Comparison of ENCODE assay signal across 8 cellular contexts in the genomic region with DNA sequence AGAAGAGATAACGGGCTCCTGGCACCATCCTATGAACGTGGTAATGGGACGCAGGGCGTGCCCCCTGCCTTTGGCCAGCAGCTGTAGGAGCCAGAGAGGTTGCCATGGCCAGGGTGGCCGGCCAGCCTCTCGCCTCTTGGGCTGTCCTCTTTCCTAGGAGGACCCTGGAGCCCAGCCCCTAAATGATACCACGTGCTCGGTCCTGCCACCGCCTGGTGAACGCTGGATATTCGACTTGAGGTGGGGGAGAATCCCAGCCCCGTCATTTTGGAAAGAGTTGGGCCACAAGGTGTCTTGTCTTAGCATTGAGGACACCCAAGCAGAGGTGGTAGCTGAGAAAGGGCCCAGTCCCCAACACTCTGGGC. TPM values are rescaled to one million over a fixed set of nuclear protein-coding genes. Genes with fewer than 3 reads are reported as not detected.
DNase-seq lines count a peak whose midpoint lies in the region; ATAC-seq, FAIRE-seq and TF ChIP-seq lines count a peak whose summit lies in the region.

No MANE protein-coding gene starts in this region.

- peaks cover 0 to 24% (median 13%) of the 10 kb centered on the region in 3 donors for H3K4me1 ChIP-seq in pancreas

- peak overlapping the region; percentile 31 to 79 (median 64) for H3K4me3 ChIP-seq in pancreas

- H3K4me3 Mint-ChIP-seq in activated naive CD4-positive, alpha-beta T cell treated with anti-CD3 and anti-CD28 coated beads, Interleukin-2, amount 10 ng/mL, durations not matched to agents 7 days and 5 days = peak overlapping the region; percentile 55
- H3K4me3 Mint-ChIP-seq in activated CD4-positive, alpha-beta T cell treated with anti-CD3 and anti-CD28 coated beads, Interleukin-2, amount 10 ng/mL, durations not matched to agents 7 days and 5 days = peak overlapping the region; percentile 41

- H3K27me3 ChIP-seq in pancreas = no peaks in the 10 kb centered on the region

- FAIRE-seq in frontal cortex (lab: Jason Lieb, UNC) (no peak), pancreas (lab: Jason Lieb, UNC) (no peak)

- no peaks in the 10 kb centered on the region for H3K36me3 ChIP-seq in pancreas

- no peak for DNase-seq in activated naive CD4-positive, alpha-beta T cell treated with anti-CD3 and anti-CD28 coated beads, Interleukin-2, amount 10 ng/mL, durations not matched to agents 7 days and 5 days
- DNase-seq in activated naive CD4-positive, alpha-beta T cell treated with Interleukin-2 at 50 U/mL for 16 hours = no peak
- DNase-seq in activated CD4-positive, alpha-beta T cell treated with anti-CD3 and anti-CD28 coated beads, Interleukin-2, amount 10 ng/mL, durations not matched to agents 7 days and 5 days = no peak
- peak; percentile 52 to 55 for DNase-seq in frontal cortex (ENCODE audit: low spot score in 2 of 2)
- peak in 1 of 6 donors; percentile 31 for DNase-seq in pancreas
- DNase-seq in KBM-7 = no peak
- no peak for DNase-seq in DMS53 treated with DMSO at 0.1 percent for 48 hours (lab: John Stamatoyannopoulos, UW; ENCODE audit: unreplicated experiment)

- no peaks in the 10 kb centered on the region for H3K36me3 Mint-ChIP-seq in activated naive CD4-positive, alpha-beta T cell treated with anti-CD3 and anti-CD28 coated beads, Interleukin-2, amount 10 ng/mL, durations not matched to agents 7 days and 5 days
- H3K36me3 Mint-ChIP-seq in activated CD4-positive, alpha-beta T cell treated with anti-CD3 and anti-CD28 coated beads, Interleukin-2, amount 10 ng/mL, durations not matched to agents 7 days and 5 days (ENCODE audit: low read depth) = no peaks in the 10 kb centered on the region

- in situ Hi-C loops in KBM-7 (cut with MboI; ENCODE audit: low pct_unique_long_range_greater_than_20kb, low sequenced_read_pairs) = no loop called here

- H3K27ac Mint-ChIP-seq in activated naive CD4-positive, alpha-beta T cell treated with anti-CD3 and anti-CD28 coated beads, Interleukin-2, amount 10 ng/mL, durations not matched to agents 7 days and 5 days = no peak overlapping the region
- H3K27ac Mint-ChIP-seq in activated CD4-positive, alpha-beta T cell treated with anti-CD3 and anti-CD28 coated beads, Interleukin-2, amount 10 ng/mL, durations not matched to agents 7 days and 5 days = no peak overlapping the region

- H3K27ac ChIP-seq in pancreas = peak overlapping the region in 2 of 4 donors; percentile 69 to 78

- peaks cover 19% of the 10 kb centered on the region for H3K4me1 Mint-ChIP-seq in activated naive CD4-positive, alpha-beta T cell treated with anti-CD3 and anti-CD28 coated beads, Interleukin-2, amount 10 ng/mL, durations not matched to agents 7 days and 5 days
- peaks cover 9% of the 10 kb centered on the region for H3K4me1 Mint-ChIP-seq in activated CD4-positive, alpha-beta T cell treated with anti-CD3 and anti-CD28 coated beads, Interleukin-2, amount 10 ng/mL, durations not matched to agents 7 days and 5 days

- intact Hi-C loops in pancreas (cut with DNase I) = no loop called here

- peaks cover 73% of the 10 kb centered on the region for H3K27me3 Mint-ChIP-seq in activated naive CD4-positive, alpha-beta T cell treated with anti-CD3 and anti-CD28 coated beads, Interleukin-2, amount 10 ng/mL, durations not matched to agents 7 days and 5 days
- peaks cover 69% of the 10 kb centered on the region for H3K27me3 Mint-ChIP-seq in activated CD4-positive, alpha-beta T cell treated with anti-CD3 and anti-CD28 coated beads, Interleukin-2, amount 10 ng/mL, durations not matched to agents 7 days and 5 days

- TF ChIP-seq CTCF in pancreas (IDR thresholded peaks at IDR 0.05) = peak in 1 of 4 donors; percentile 1

- H3K9me3 ChIP-seq in pancreas = no peaks in the 10 kb centered on the region

- WGBS in pancreas, 2 donors = 1 to 2% methylated on average over 12 of the region's 12 CpGs

- ATAC-seq in HG03159 (IDR thresholded peaks at IDR 0.05; ENCODE audit: unreplicated experiment) (peak; percentile 9), pancreas (peak in 3 of 4 donors; percentile 9 to 31 (median 18))

- no peaks in the 10 kb centered on the region for H3K9me3 Mint-ChIP-seq in activated naive CD4-positive, alpha-beta T cell treated with anti-CD3 and anti-CD28 coated beads, Interleukin-2, amount 10 ng/mL, durations not matched to agents 7 days and 5 days
- no peaks in the 10 kb centered on the region for H3K9me3 Mint-ChIP-seq in activated CD4-positive, alpha-beta T cell treated with anti-CD3 and anti-CD28 coated beads, Interleukin-2, amount 10 ng/mL, durations not matched to agents 7 days and 5 days

- CTCF ChIA-PET in activated naive CD4-positive, alpha-beta T cell treated with anti-CD3 and anti-CD28 coated beads, Interleukin-2, amount 10 ng/mL, durations not matched to agents 7 days and 5 days (lab: Charles Lee) = interaction anchor here (0.6 to 1.4 kb wide), 5 partner anchors 9 to 103 kb away, joined by 3 to 4 read pairs (median 3); no protein-coding TSS in a partner anchor
- CTCF ChIA-PET in activated CD4-positive, alpha-beta T cell treated with anti-CD3 and anti-CD28 coated beads, Interleukin-2, amount 10 ng/mL, durations not matched to agents 7 days and 5 days (lab: Charles Lee) = interaction anchor here (0.7 to 1.2 kb wide), 3 partner anchors 13 to 71 kb away, joined by 3 to 4 read pairs (median 3); no protein-coding TSS in a partner anchor

- POLR2A ChIA-PET in activated CD4-positive, alpha-beta T cell treated with anti-CD3 and anti-CD28 coated beads, Interleukin-2, amount 10 ng/mL, durations not matched to agents 7 days and 5 days (lab: Charles Lee) = no interaction called here

RNA-seq across cellular contexts. Expression of a gene that starts 0.4 kb away (rescaled TPM):
- not detected for total RNA-seq in activated CD4-positive, alpha-beta T cell treated with anti-CD3 and anti-CD28 coated beads, Interleukin-2, amount 10 ng/mL, durations not matched to agents 7 days and 5 days
- 5.3 TPM for total RNA-seq in frontal cortex
- 1 to 10 TPM; 1.5 to 5.2 (median 3.7) TPM for total RNA-seq in pancreas
- polyA plus RNA-seq in pancreas = 1 to 10 TPM; 1.2 to 3.3 TPM

Comparison
In these comparisons a context has a peak if more than half of its experiments do, and no peak if none do; other contexts are left out.
1. DNase-seq: peak in frontal cortex (2 of 2); none in activated naive CD4-positive, alpha-beta T cell treated with anti-CD3 and anti-CD28 coated beads, Interleukin-2, amount 10 ng/mL, durations not matched to agents 7 days and 5 days (single experiment), activated naive CD4-positive, alpha-beta T cell treated with Interleukin-2 at 50 U/mL for 16 hours (single experiment), activated CD4-positive, alpha-beta T cell treated with anti-CD3 and anti-CD28 coated beads, Interleukin-2, amount 10 ng/mL, durations not matched to agents 7 days and 5 days (single experiment), KBM-7 (single experiment) and DMS53 treated with DMSO at 0.1 percent for 48 hours (single experiment).